Comparison of ENCODE assay signal across 15 cellular contexts in the genomic region with DNA sequence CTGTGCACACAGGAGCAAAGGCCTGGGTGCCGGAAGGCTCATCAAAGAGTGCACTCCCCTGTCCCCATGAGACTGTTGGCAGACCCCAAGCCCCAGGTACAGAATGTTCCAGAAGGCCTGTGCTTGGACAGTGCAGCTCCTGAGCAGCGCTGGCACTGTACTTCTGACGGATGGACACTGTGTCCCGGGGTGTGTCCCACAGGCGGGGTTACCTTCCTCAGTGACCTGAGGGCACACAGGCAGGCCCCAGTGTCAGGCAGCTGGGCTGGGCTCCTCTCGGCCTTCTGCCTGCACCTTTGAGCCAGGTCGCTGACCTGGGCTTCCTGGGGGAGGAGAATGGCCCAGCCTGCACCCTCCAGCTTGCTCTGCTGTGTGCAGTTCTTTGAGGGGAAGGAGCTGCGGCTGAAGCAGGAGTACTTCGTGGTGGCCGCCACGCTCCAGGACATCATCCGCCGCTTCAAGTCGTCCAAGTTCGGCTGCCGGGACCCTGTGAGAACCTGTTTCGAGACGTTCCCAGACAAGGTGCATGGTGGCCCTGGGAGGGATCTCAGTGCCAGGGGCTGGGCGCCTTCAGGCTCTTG. TPM values are rescaled to one million over a fixed set of nuclear protein-coding genes. Genes with fewer than 3 reads are reported as not detected.
A peak's percentile ranks its signal among the peaks of the same experiment; 100 is the strongest.
DNase-seq lines count a peak whose midpoint lies in the region; ATAC-seq and TF ChIP-seq lines count a peak whose summit lies in the region.
"Had no signal": no experiment of that assay in that cellular context is flagged by ENCODE, and none has a peak within 500 bp of the region (broad histone marks: within the 10 kb centered on the region; RNA-seq: fewer than 3 reads in every experiment).

No MANE protein-coding gene starts in this region.

- H3K9me3 ChIP-seq in tibial artery (no peaks in the 10 kb centered on the region), MM.1S (replicated peaks; ENCODE audit: insufficient read depth, low read length) (no peaks in the 10 kb centered on the region)
- H3K9me3 ChIP-seq: thoracic aorta had no signal

- H3K27me3 ChIP-seq in tibial artery, result no peaks in the 10 kb centered on the region
- H3K27me3 ChIP-seq in MM.1S (replicated peaks; ENCODE audit: insufficient read depth, low read length), result no peaks in the 10 kb centered on the region

- H4K20me1 ChIP-seq in MM.1S (ENCODE audit: insufficient read depth, low read length), result no peaks in the 10 kb centered on the region

- no peak overlapping the region for H2AFZ ChIP-seq in MM.1S (ENCODE audit: low read length)

- TF ChIP-seq CTCF in tibial artery (IDR thresholded peaks at IDR 0.05) (no peak), MM.1S (IDR thresholded peaks at IDR 0.05; ENCODE audit: low read length) (no peak)

- no peak overlapping the region for H3K9ac ChIP-seq in MM.1S (ENCODE audit: low read length)

- no peak overlapping the region for H3K4me3 ChIP-seq in tibial artery
- no peak overlapping the region for H3K4me3 ChIP-seq in MM.1S (ENCODE audit: low read length)
- H3K4me3 ChIP-seq: lung, thoracic aorta had no signal

- ATAC-seq in Right ventricle myocardium inferior, result no peak

- peaks cover 13% of the 10 kb centered on the region for H3F3A ChIP-seq in MM.1S (ENCODE audit: insufficient read depth, low read length)

- DNase-seq in activated CD8-positive, alpha-beta memory T cell treated with anti-CD3 and anti-CD28 coated beads, Interleukin-2, amount 50 U/mL, for 4 hours, result peak; percentile 7
- DNase-seq in activated CD8-positive, alpha-beta memory T cell treated with anti-CD3 and anti-CD28 coated beads, Interleukin-2, amount 50 U/mL, for 48 hours, result no peak
- DNase-seq in Right ventricle myocardium inferior (ENCODE audit: missing footprints) (peak; percentile 35), mesenteric fat pad (ENCODE audit: low spot score) (peak; percentile 88), tibial artery (peak; percentile 19 to 57), HuH-7 (ENCODE audit: low spot score) (no peak), MM.1S (no peak), CD1c-positive myeloid dendritic cell (ENCODE audit: extremely low spot score) (no peak)
- DNase-seq: central memory CD4-positive, alpha-beta T cell; DMS53; NCI-H1694; NCI-H345; NK-92 treated with Interleukin-12 subunit alpha and Interleukin-12 subunit beta, amount 100 ng/mL, for 24 hours had no signal

- H3K4me2 ChIP-seq in MM.1S (ENCODE audit: low read depth, low read length), result no peak overlapping the region

- H3K9me2 ChIP-seq in MM.1S (replicated peaks; ENCODE audit: insufficient read depth, low read length), result no peaks in the 10 kb centered on the region

- H3K36me3 ChIP-seq in tibial artery (peaks cover 91 to 100% (median 99%) of the 10 kb centered on the region in 3 donors), MM.1S (replicated peaks; ENCODE audit: insufficient read depth, low read length) (no peaks in the 10 kb centered on the region; the same call in none of the 2 replicates)

- H3K4me1 ChIP-seq in tibial artery (peaks cover 0 to 14% (median 2%) of the 10 kb centered on the region in 4 donors), MM.1S (ENCODE audit: low read length) (peaks cover 21% of the 10 kb centered on the region)

- peaks cover 14% of the 10 kb centered on the region for H3K79me2 ChIP-seq in MM.1S (ENCODE audit: low read length)

- intact Hi-C loops in Right ventricle myocardium inferior (cut with DNase I) (loop anchor here (2.0 kb wide), 1 partner anchor 17 kb away; no protein-coding TSS in a partner anchor), tibial artery (cut with DNase I; ENCODE audit: low total_unique reads) (no loop called here)

- H3K27ac ChIP-seq in tibial artery (no peak overlapping the region), MM.1S (ENCODE audit: low read length) (no peak overlapping the region)
- H3K27ac ChIP-seq: thoracic aorta had no signal

RNA-seq across cellular contexts. Expression of a gene that starts 30.1 kb away (rescaled TPM):
- total RNA-seq in Right ventricle myocardium inferior (174 TPM), mesenteric fat pad (121 TPM)

Comparison
In these comparisons a context has a peak if more than half of its experiments do, and no peak if none do; other contexts are left out.
1. DNase-seq: peak in activated CD8-positive, alpha-beta memory T cell treated with anti-CD3 and anti-CD28 coated beads, Interleukin-2, amount 50 U/mL, for 4 hours (single experiment), Right ventricle myocardium inferior (single experiment), mesenteric fat pad (single experiment) and tibial artery (2 of 2); none in activated CD8-positive, alpha-beta memory T cell treated with anti-CD3 and anti-CD28 coated beads, Interleukin-2, amount 50 U/mL, for 48 hours (single experiment), HuH-7 (single experiment), MM.1S (single experiment) and CD1c-positive myeloid dendritic cell (single experiment).